22 cellular contexts compared by ENCODE assay signal in the genomic region with DNA sequence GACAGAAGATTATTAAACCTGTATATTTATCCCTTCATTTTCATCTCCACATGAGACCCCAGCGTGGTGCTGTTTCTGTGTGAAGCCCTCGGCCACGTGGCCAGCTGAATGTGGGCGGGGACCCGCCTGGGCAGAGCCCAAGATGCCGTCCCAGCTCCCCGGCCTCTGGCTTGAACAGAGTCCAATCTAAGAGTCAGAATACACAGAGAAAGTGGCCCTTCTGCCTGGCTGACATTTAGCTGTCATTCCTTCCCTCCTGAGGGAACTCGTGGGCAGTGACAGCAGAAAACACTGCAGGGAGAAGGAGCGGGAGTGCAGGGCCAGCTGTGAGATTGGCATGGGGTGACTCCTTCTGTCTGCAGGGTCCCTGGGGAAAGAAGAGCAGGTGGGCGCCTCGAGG. TPM values are rescaled to one million over a fixed set of nuclear protein-coding genes. Genes with fewer than 3 reads are reported as not detected.
DNase-seq lines count a peak whose midpoint lies in the region; ATAC-seq and TF ChIP-seq lines count a peak whose summit lies in the region.
"Had no signal": no experiment of that assay in that cellular context is flagged by ENCODE, and none has a peak within 500 bp of the region (broad histone marks: within the 10 kb centered on the region; RNA-seq: fewer than 3 reads in every experiment).

No MANE protein-coding gene starts in this region.

- no peak overlapping the region for H3K4me3 Mint-ChIP-seq in endodermal cell
- H3K4me3 Mint-ChIP-seq in activated naive CD8-positive, alpha-beta T cell treated with anti-CD3 and anti-CD28 coated beads for 36 hours: no peak overlapping the region
- H3K4me3 Mint-ChIP-seq: activated CD4-positive, alpha-beta T cell treated with anti-CD3 and anti-CD28 coated beads, Interleukin-2, amount 10 ng/mL, durations not matched to agents 24 days and 14 days; CD14-positive monocyte; effector memory CD8-positive, alpha-beta T cell; nephron had no signal

- no peak for TF ChIP-seq CTCF in endodermal cell (conservative IDR thresholded peaks at IDR 0.05)

- H3K9ac ChIP-seq in endodermal cell (ENCODE audit: extremely low read depth, low read length, poor library complexity, severe bottlenecking): no peak overlapping the region

- no peaks in the 10 kb centered on the region for H3K27me3 ChIP-seq in endodermal cell (ENCODE audit: control insufficient read depth, insufficient read depth, low read length, poor library complexity, severe bottlenecking)
- H3K27me3 ChIP-seq: tibial nerve had no signal

- DNase-seq in NCI-H748 (lab: John Stamatoyannopoulos, UW; ENCODE audit: unreplicated experiment) (peak; percentile 8), NCI-H748 treated with DMSO at 0.1 percent for 48 hours (lab: John Stamatoyannopoulos, UW) (no peak), NCI-H2227 treated with DMSO at 0.1 percent for 48 hours (lab: John Stamatoyannopoulos, UW) (peak; percentile 63), endodermal cell (peak; percentile 68), retina (peak; percentile 52)
- no peak for DNase-seq in activated CD8-positive, alpha-beta memory T cell treated with anti-CD3 and anti-CD28 coated beads for 24 hours
- no peak for DNase-seq in activated naive CD8-positive, alpha-beta T cell treated with anti-CD3 and anti-CD28 coated beads for 36 hours
- DNase-seq: activated CD4-positive, alpha-beta T cell treated with anti-CD3 and anti-CD28 coated beads, Interleukin-2, amount 10 ng/mL, durations not matched to agents 24 days and 14 days; activated CD8-positive, alpha-beta memory T cell treated with anti-CD3 and anti-CD28 coated beads, Interleukin-2, amount 50 U/mL, for 4 hours; activated gamma-delta T cell treated with Interleukin-2 at 50 U/mL for 16 hours; cerebellar nuclear complex; effector memory CD8-positive, alpha-beta T cell; mesendoderm; NCI-H1694 treated with DMSO at 0.1 percent for 48 hours; NCI-H510A; SJCRH30; stimulated activated naive CD4-positive, alpha-beta T cell treated with Interleukin-2 at 50 U/mL for 16 hours; T-helper 9 cell had no signal

- 52 to 70% methylated on average over 10 to 11 of the region's 11 CpGs for WGBS in endodermal cell (ENCODE audit: insufficient coverage in 1 of 2, insufficient read length in 1 of 2), 2 experiments

- no peak overlapping the region for H3K4me3 ChIP-seq in endodermal cell (ENCODE audit: low read length)
- H3K4me3 ChIP-seq: SJCRH30, tibial nerve had no signal

- peaks cover 29% of the 10 kb centered on the region for H3K27me3 Mint-ChIP-seq in endodermal cell (ENCODE audit: insufficient read depth)
- H3K27me3 Mint-ChIP-seq in activated naive CD8-positive, alpha-beta T cell treated with anti-CD3 and anti-CD28 coated beads for 36 hours: peaks cover 41% of the 10 kb centered on the region

- no peak overlapping the region for H3K27ac Mint-ChIP-seq in endodermal cell
- no peak overlapping the region for H3K27ac Mint-ChIP-seq in activated naive CD8-positive, alpha-beta T cell treated with anti-CD3 and anti-CD28 coated beads for 36 hours
- H3K27ac Mint-ChIP-seq: activated CD4-positive, alpha-beta T cell treated with anti-CD3 and anti-CD28 coated beads, Interleukin-2, amount 10 ng/mL, durations not matched to agents 24 days and 14 days; CD14-positive monocyte; effector memory CD8-positive, alpha-beta T cell; nephron had no signal

- no peak for ATAC-seq in GM18870 (IDR thresholded peaks at IDR 0.05; ENCODE audit: unreplicated experiment)
- ATAC-seq: effector memory CD8-positive, alpha-beta T cell had no signal

- no peaks in the 10 kb centered on the region for H3K36me3 Mint-ChIP-seq in endodermal cell (ENCODE audit: low read depth)
- no peaks in the 10 kb centered on the region for H3K36me3 Mint-ChIP-seq in activated naive CD8-positive, alpha-beta T cell treated with anti-CD3 and anti-CD28 coated beads for 36 hours
- H3K36me3 Mint-ChIP-seq: CD14-positive monocyte had no signal

- no peaks in the 10 kb centered on the region for H3K9me3 ChIP-seq in endodermal cell (ENCODE audit: control insufficient read depth, low read length)
- H3K9me3 ChIP-seq: SJCRH30, tibial nerve had no signal

- H3K4me1 ChIP-seq in endodermal cell (ENCODE audit: control insufficient read depth, insufficient read depth, low read length): no peaks in the 10 kb centered on the region
- H3K4me1 ChIP-seq: SJCRH30 had no signal

- H3K9me3 Mint-ChIP-seq in endodermal cell: no peaks in the 10 kb centered on the region
- H3K9me3 Mint-ChIP-seq in activated naive CD8-positive, alpha-beta T cell treated with anti-CD3 and anti-CD28 coated beads for 36 hours: no peaks in the 10 kb centered on the region
- H3K9me3 Mint-ChIP-seq: activated CD4-positive, alpha-beta T cell treated with anti-CD3 and anti-CD28 coated beads, Interleukin-2, amount 10 ng/mL, durations not matched to agents 24 days and 14 days; effector memory CD8-positive, alpha-beta T cell; nephron had no signal

- peaks cover 8% of the 10 kb centered on the region for H3K4me1 Mint-ChIP-seq in endodermal cell
- no peaks in the 10 kb centered on the region for H3K4me1 Mint-ChIP-seq in activated naive CD8-positive, alpha-beta T cell treated with anti-CD3 and anti-CD28 coated beads for 36 hours
- H3K4me1 Mint-ChIP-seq: activated CD4-positive, alpha-beta T cell treated with anti-CD3 and anti-CD28 coated beads, Interleukin-2, amount 10 ng/mL, durations not matched to agents 24 days and 14 days; CD14-positive monocyte had no signal

- no peaks in the 10 kb centered on the region for H3K36me3 ChIP-seq in endodermal cell (ENCODE audit: control insufficient read depth, insufficient read depth, low read length)
- H3K36me3 ChIP-seq: SJCRH30, tibial nerve had no signal

- H3K27ac ChIP-seq in endodermal cell (ENCODE audit: low read depth, low read length): no peak overlapping the region
- H3K27ac ChIP-seq: SJCRH30, tibial nerve had no signal

RNA-seq across cellular contexts. Expression of gene UQCRFS1, which starts 35.0 kb away (rescaled TPM):
- 10 to 100 TPM; 32.4 to 32.7 TPM for total RNA-seq in endodermal cell
- polyA plus RNA-seq in endodermal cell (2013, experiment 1 of 2): 45.4 TPM
- 44.3 TPM for polyA plus RNA-seq in endodermal cell (2013, experiment 2 of 2)
- 10 to 100 TPM; 58.6 to 60.1 TPM for total RNA-seq in activated naive CD8-positive, alpha-beta T cell treated with anti-CD3 and anti-CD28 coated beads for 36 hours

Comparison
In these comparisons a context has a peak if more than half of its experiments do, and no peak if none do; other contexts are left out.
1. DNase-seq: peak in NCI-H748 (single experiment), NCI-H2227 treated with DMSO at 0.1 percent for 48 hours (single experiment), endodermal cell (single experiment) and retina (single experiment); none in NCI-H748 treated with DMSO at 0.1 percent for 48 hours (single experiment), activated CD8-positive, alpha-beta memory T cell treated with anti-CD3 and anti-CD28 coated beads for 24 hours (single experiment) and activated naive CD8-positive, alpha-beta T cell treated with anti-CD3 and anti-CD28 coated beads for 36 hours (single experiment).